Comparison of ENCODE assay signal across 17 cellular contexts in genomic region chr17:8482546-8482945, GRCh38.
"Had no signal": no experiment of that assay in that cellular context is flagged by ENCODE, and none has a peak within 500 bp of the region (broad histone marks: within the 10 kb centered on the region; RNA-seq: fewer than 3 reads in every experiment).

No MANE protein-coding gene starts in this region.

- H3K4me1 Mint-ChIP-seq: activated CD4-positive, alpha-beta T cell treated with anti-CD3 and anti-CD28 coated beads for 36 hours; activated naive CD4-positive, alpha-beta T cell treated with anti-CD3 and anti-CD28 coated beads, Interleukin-2, amount 10 ng/mL, durations not matched to agents 7 days and 5 days; immature natural killer cell had no signal

- H3K9me3 Mint-ChIP-seq: effector memory CD8-positive, alpha-beta T cell; natural killer cell treated with Interleukin-12 subunit alpha and Interleukin-12 subunit beta and Interleukin-15 and Interleukin-18, amount 100 ng/mL, for 72 hours had no signal

- H3K27me3 Mint-ChIP-seq: activated CD4-positive, alpha-beta T cell treated with anti-CD3 and anti-CD28 coated beads for 36 hours; activated CD8-positive, alpha-beta T cell treated with anti-CD3 and anti-CD28 coated beads for 36 hours; activated naive CD4-positive, alpha-beta T cell treated with anti-CD3 and anti-CD28 coated beads, Interleukin-2, amount 10 ng/mL, durations not matched to agents 7 days and 5 days; effector memory CD8-positive, alpha-beta T cell; natural killer cell treated with Interleukin-12 subunit alpha and Interleukin-12 subunit beta and Interleukin-15 and Interleukin-18, amount 100 ng/mL, for 72 hours had no signal

- DNase-seq: activated CD4-positive, alpha-beta T cell treated with anti-CD3 and anti-CD28 coated beads for 36 hours; activated CD8-positive, alpha-beta memory T cell treated with anti-CD3 and anti-CD28 coated beads, Interleukin-2, amount 50 U/mL, for 4 hours; activated CD8-positive, alpha-beta T cell treated with anti-CD3 and anti-CD28 coated beads for 36 hours; activated naive CD4-positive, alpha-beta T cell treated with anti-CD3 and anti-CD28 coated beads, Interleukin-2, amount 10 ng/mL, durations not matched to agents 7 days and 5 days; amniotic stem cell; colonic mucosa; effector memory CD8-positive, alpha-beta T cell; immature natural killer cell; mammary epithelial cell; occipital lobe; psoas muscle; spleen; stimulated activated CD4-positive, alpha-beta T cell treated with anti-CD3 and anti-CD28 coated beads, Interleukin-2, amount 100 ng/mL, for 24 hours; stimulated activated naive CD4-positive, alpha-beta T cell; T1000 had no signal

- ATAC-seq: activated CD4-positive, alpha-beta T cell treated with anti-CD3 and anti-CD28 coated beads for 36 hours; activated CD8-positive, alpha-beta T cell treated with anti-CD3 and anti-CD28 coated beads for 36 hours; effector memory CD8-positive, alpha-beta T cell; natural killer cell treated with Interleukin-12 subunit alpha and Interleukin-12 subunit beta and Interleukin-15 and Interleukin-18, amount 100 ng/mL, for 72 hours; psoas muscle; right lobe of liver had no signal

- H3K27ac Mint-ChIP-seq: activated CD4-positive, alpha-beta T cell treated with anti-CD3 and anti-CD28 coated beads for 36 hours; activated CD8-positive, alpha-beta T cell treated with anti-CD3 and anti-CD28 coated beads for 36 hours; activated naive CD4-positive, alpha-beta T cell treated with anti-CD3 and anti-CD28 coated beads, Interleukin-2, amount 10 ng/mL, durations not matched to agents 7 days and 5 days; effector memory CD8-positive, alpha-beta T cell; immature natural killer cell; natural killer cell treated with Interleukin-12 subunit alpha and Interleukin-12 subunit beta and Interleukin-15 and Interleukin-18, amount 100 ng/mL, for 72 hours had no signal

- H3K4me3 Mint-ChIP-seq: activated CD4-positive, alpha-beta T cell treated with anti-CD3 and anti-CD28 coated beads for 36 hours; activated CD8-positive, alpha-beta T cell treated with anti-CD3 and anti-CD28 coated beads for 36 hours; activated naive CD4-positive, alpha-beta T cell treated with anti-CD3 and anti-CD28 coated beads, Interleukin-2, amount 10 ng/mL, durations not matched to agents 7 days and 5 days; effector memory CD8-positive, alpha-beta T cell; immature natural killer cell; natural killer cell treated with Interleukin-12 subunit alpha and Interleukin-12 subunit beta and Interleukin-15 and Interleukin-18, amount 100 ng/mL, for 72 hours had no signal
